20 cellular contexts compared by ENCODE assay signal in genomic region chr22:45422237-45422983, GRCh38. TPM values are rescaled to one million over a fixed set of nuclear protein-coding genes. Genes with fewer than 3 reads are reported as not detected.
DNase-seq lines count a peak whose midpoint lies in the region; ATAC-seq and TF ChIP-seq lines count a peak whose summit lies in the region.
"Had no signal": no experiment of that assay in that cellular context is flagged by ENCODE, and none has a peak within 500 bp of the region (broad histone marks: within the 10 kb centered on the region; RNA-seq: fewer than 3 reads in every experiment).

No MANE protein-coding gene starts in this region.

- H3K27ac ChIP-seq in lung (ENCODE audit: low read depth in 1 of 2, low read length in 1 of 2), result no peak overlapping the region
- no peak overlapping the region for H3K27ac ChIP-seq in mesenchymal stem cell (ENCODE audit: low read length, poor library complexity, severe bottlenecking)
- H3K27ac ChIP-seq in A673 (ENCODE audit: low read depth, low read length, poor library complexity, severe bottlenecking), result no peak overlapping the region

- H2BK120ac ChIP-seq in mesenchymal stem cell (ENCODE audit: low read depth, low read length), result no peak overlapping the region

- H3K27me3 ChIP-seq in lung (ENCODE audit: control insufficient read depth, insufficient read depth) (no peaks in the 10 kb centered on the region), mesenchymal stem cell (ENCODE audit: control insufficient read depth in 1 of 2, insufficient read depth in 1 of 2, low read length in 2 of 2) (no peaks in the 10 kb centered on the region), A673 (replicated peaks; ENCODE audit: insufficient read depth, low read depth, low read length, poor library complexity) (no peaks in the 10 kb centered on the region)

- H4K8ac ChIP-seq in mesenchymal stem cell (ENCODE audit: low read length), result no peak overlapping the region

- H3K9me3 ChIP-seq in lung (ENCODE audit: control insufficient read depth in 2 of 2, insufficient read depth in 1 of 2, low read length in 1 of 2) (peaks cover 0 to 6% of the 10 kb centered on the region in 2 donors), mesenchymal stem cell (ENCODE audit: control insufficient read depth, low read length) (peaks cover 6% of the 10 kb centered on the region), A673 (ENCODE audit: low read depth, low read length, poor library complexity, severe bottlenecking) (no peaks in the 10 kb centered on the region)

- intact Hi-C loops in activated CD4-positive, alpha-beta memory T cell treated with anti-CD3 and anti-CD28 coated beads for 36 hours (cut with micrococcal nuclease), result no loop called here
- intact Hi-C loops in A673 (cut with micrococcal nuclease; ENCODE audit: unreplicated experiment), result no loop called here

- H3K4me3 Mint-ChIP-seq in activated CD4-positive, alpha-beta memory T cell treated with anti-CD3 and anti-CD28 coated beads, Interleukin-2, amount 10 ng/mL, durations not matched to agents 7 days and 5 days, result no peak overlapping the region
- no peak overlapping the region for H3K4me3 Mint-ChIP-seq in activated CD4-positive, alpha-beta memory T cell treated with anti-CD3 and anti-CD28 coated beads for 36 hours
- no peak overlapping the region for H3K4me3 Mint-ChIP-seq in WTC11
- H3K4me3 Mint-ChIP-seq: CD8-positive, alpha-beta memory T cell; GM23338 had no signal

- H3K27me3 Mint-ChIP-seq in activated CD4-positive, alpha-beta memory T cell treated with anti-CD3 and anti-CD28 coated beads, Interleukin-2, amount 10 ng/mL, durations not matched to agents 7 days and 5 days, result no peaks in the 10 kb centered on the region
- H3K27me3 Mint-ChIP-seq in activated CD4-positive, alpha-beta memory T cell treated with anti-CD3 and anti-CD28 coated beads for 36 hours, result no peaks in the 10 kb centered on the region
- no peaks in the 10 kb centered on the region; the same call in 1 of the 2 replicates for H3K27me3 Mint-ChIP-seq in WTC11 (ENCODE audit: low read depth)
- H3K27me3 Mint-ChIP-seq: CD8-positive, alpha-beta memory T cell had no signal

- no peak overlapping the region for H2BK5ac ChIP-seq in mesenchymal stem cell (ENCODE audit: low read depth, low read length, poor library complexity, severe bottlenecking)

- H3K14ac ChIP-seq in mesenchymal stem cell (ENCODE audit: low read length in 2 of 2), result no peak overlapping the region

- H4K91ac ChIP-seq in mesenchymal stem cell (ENCODE audit: low read length), result no peak overlapping the region

- no peak overlapping the region for H3K9ac ChIP-seq in mesenchymal stem cell (ENCODE audit: low read length)

- H3K4ac ChIP-seq in mesenchymal stem cell (ENCODE audit: low read depth in 1 of 2, low read length in 2 of 2), result no peak overlapping the region

- H3K36me3 ChIP-seq in lung (ENCODE audit: control insufficient read depth in 2 of 2, insufficient read depth in 2 of 2, low read length in 2 of 2) (no peaks in the 10 kb centered on the region), mesenchymal stem cell (ENCODE audit: control insufficient read depth in 1 of 2, insufficient read depth in 2 of 2, low read depth in 1 of 2, low read length in 2 of 2) (no peaks in the 10 kb centered on the region), A673 (ENCODE audit: insufficient read depth, low read length, poor library complexity, severe bottlenecking) (peaks cover 3% of the 10 kb centered on the region)

- H3K27ac Mint-ChIP-seq in activated CD4-positive, alpha-beta memory T cell treated with anti-CD3 and anti-CD28 coated beads, Interleukin-2, amount 10 ng/mL, durations not matched to agents 7 days and 5 days, result no peak overlapping the region
- no peak overlapping the region for H3K27ac Mint-ChIP-seq in activated CD4-positive, alpha-beta memory T cell treated with anti-CD3 and anti-CD28 coated beads for 36 hours
- no peak overlapping the region for H3K27ac Mint-ChIP-seq in WTC11
- H3K27ac Mint-ChIP-seq: GM23338 had no signal

- H3K4me3 ChIP-seq in lung, result no peak overlapping the region
- no peak overlapping the region for H3K4me3 ChIP-seq in mesenchymal stem cell (ENCODE audit: insufficient read depth in 1 of 2, low read depth in 1 of 2, low read length in 2 of 2)
- no peak overlapping the region for H3K4me3 ChIP-seq in A673 (ENCODE audit: low read depth, low read length, poor library complexity, severe bottlenecking)
- H3K4me3 ChIP-seq: GM23338 had no signal

- H2BK15ac ChIP-seq in mesenchymal stem cell (ENCODE audit: low read depth, poor library complexity, severe bottlenecking), result no peak overlapping the region

- BruUV-seq in A673 (replicated peaks; lab: Mats Ljungman, UMichigan), result no TSS peak

- no peak overlapping the region for H3K4me2 ChIP-seq in mesenchymal stem cell (ENCODE audit: low read length, poor library complexity, severe bottlenecking)
- H3K4me2 ChIP-seq: GM23338 had no signal

- no peaks in the 10 kb centered on the region for H3K79me1 ChIP-seq in mesenchymal stem cell (replicated peaks; ENCODE audit: low read length, poor library complexity, severe bottlenecking)

- H2AK5ac ChIP-seq in mesenchymal stem cell (ENCODE audit: low read length, severe bottlenecking), result no peak overlapping the region

- ATAC-seq in WTC11, result no peak
- ATAC-seq in lung (ENCODE audit: insufficient read depth, low FRiP score), result no peak
- ATAC-seq: GM23338 had no signal

- CTCF ChIA-PET in activated CD4-positive, alpha-beta memory T cell treated with anti-CD3 and anti-CD28 coated beads, Interleukin-2, amount 10 ng/mL, durations not matched to agents 7 days and 5 days (lab: Charles Lee), result interaction anchor here (0.6 kb wide), 2 partner anchors 151 to 152 kb away, joined by 3 to 5 read pairs; no protein-coding TSS in a partner anchor
- CTCF ChIA-PET in activated CD4-positive, alpha-beta memory T cell treated with anti-CD3 and anti-CD28 coated beads for 36 hours (lab: Charles Lee), result interaction anchor here (1.6 kb wide), 1 partner anchor 12 kb away, joined by 5 read pairs; no protein-coding TSS in a partner anchor
- CTCF ChIA-PET in WTC11 (lab: Charles Lee), result interaction anchor here (1.2 to 2.6 kb wide), 3 partner anchors 9 to 48 kb away, joined by 3 to 7 read pairs (median 3); partner anchors contain the start of genes RIBC2 and SMC1B
- CTCF ChIA-PET in A673 (lab: Charles Lee), result no interaction called here

- TF ChIP-seq CTCF in WTC11 (IDR thresholded peaks at IDR 0.05) (no peak), lung (IDR thresholded peaks at IDR 0.05; ENCODE audit: control extremely low read depth, extremely low read depth) (no peak), A673 (conservative IDR thresholded peaks at IDR 0.05; ENCODE audit: low read depth, low read length) (no peak)

- no peak overlapping the region for H3K18ac ChIP-seq in mesenchymal stem cell (ENCODE audit: low read depth in 1 of 2, low read length in 2 of 2)

- no peaks in the 10 kb centered on the region for H3K4me1 Mint-ChIP-seq in activated CD4-positive, alpha-beta memory T cell treated with anti-CD3 and anti-CD28 coated beads, Interleukin-2, amount 10 ng/mL, durations not matched to agents 7 days and 5 days
- no peaks in the 10 kb centered on the region for H3K4me1 Mint-ChIP-seq in activated CD4-positive, alpha-beta memory T cell treated with anti-CD3 and anti-CD28 coated beads for 36 hours (ENCODE audit: low read depth)
- peaks cover 4% of the 10 kb centered on the region for H3K4me1 Mint-ChIP-seq in WTC11
- H3K4me1 Mint-ChIP-seq: CD8-positive, alpha-beta memory T cell had no signal

- peak; percentile 17 for DNase-seq in activated CD4-positive, alpha-beta memory T cell treated with anti-CD3 and anti-CD28 coated beads, Interleukin-2, amount 10 ng/mL, durations not matched to agents 7 days and 5 days
- DNase-seq in activated CD4-positive, alpha-beta memory T cell treated with anti-CD3 and anti-CD28 coated beads for 36 hours, result no peak
- DNase-seq in WTC11 (ENCODE audit: low spot score) (no peak), lung (ENCODE audit: low spot score) (peak; percentile 24), ureter (ENCODE audit: low spot score) (peak; percentile 29), mesenchymal stem cell (no peak), A673 (ENCODE audit: low spot score) (no peak), NCI-H446 (lab: John Stamatoyannopoulos, UW) (no peak)
- DNase-seq: 8988T; CD8-positive, alpha-beta memory T cell; DND-41; GDM1; KBM-7; NCI-H1092; NCI-H146; NCI-H2081; NCI-H510A; NCI-H774 had no signal

- WGBS in lung, 2 donors, result 88 to 93% methylated on average over 14 of the region's 14 CpGs
- 96% methylated on average over 14 of the region's 14 CpGs for whole genome bisulfite sequencing in mesenchymal stem cell

- H2AFZ ChIP-seq in mesenchymal stem cell (ENCODE audit: low read depth, low read length), result no peak overlapping the region
- H2AFZ ChIP-seq: GM23338 had no signal

- H3K4me1 ChIP-seq in lung (ENCODE audit: control insufficient read depth in 2 of 2, insufficient read depth in 2 of 2, low read length in 2 of 2) (no peaks in the 10 kb centered on the region), mesenchymal stem cell (ENCODE audit: control insufficient read depth, insufficient read depth, low read depth, low read length) (no peaks in the 10 kb centered on the region), A673 (ENCODE audit: insufficient read depth, low read length, poor library complexity, severe bottlenecking) (no peaks in the 10 kb centered on the region)

- H3K36me3 Mint-ChIP-seq in activated CD4-positive, alpha-beta memory T cell treated with anti-CD3 and anti-CD28 coated beads, Interleukin-2, amount 10 ng/mL, durations not matched to agents 7 days and 5 days (ENCODE audit: low read depth), result peaks cover 28% of the 10 kb centered on the region
- peaks cover 16% of the 10 kb centered on the region for H3K36me3 Mint-ChIP-seq in activated CD4-positive, alpha-beta memory T cell treated with anti-CD3 and anti-CD28 coated beads for 36 hours
- peaks cover 6% of the 10 kb centered on the region for H3K36me3 Mint-ChIP-seq in WTC11

- no peaks in the 10 kb centered on the region for H3K9me3 Mint-ChIP-seq in activated CD4-positive, alpha-beta memory T cell treated with anti-CD3 and anti-CD28 coated beads, Interleukin-2, amount 10 ng/mL, durations not matched to agents 7 days and 5 days
- no peaks in the 10 kb centered on the region for H3K9me3 Mint-ChIP-seq in activated CD4-positive, alpha-beta memory T cell treated with anti-CD3 and anti-CD28 coated beads for 36 hours
- peaks cover 22% of the 10 kb centered on the region for H3K9me3 Mint-ChIP-seq in WTC11

- H3K23ac ChIP-seq in mesenchymal stem cell (ENCODE audit: low read length in 2 of 2), result no peak overlapping the region

- H2BK12ac ChIP-seq in mesenchymal stem cell (ENCODE audit: low read length in 2 of 2), result no peak overlapping the region

- POLR2A ChIA-PET in activated CD4-positive, alpha-beta memory T cell treated with anti-CD3 and anti-CD28 coated beads, Interleukin-2, amount 10 ng/mL, durations not matched to agents 7 days and 5 days (lab: Charles Lee), result interaction anchor here (1.2 kb wide), 1 partner anchor 8 kb away, joined by 3 read pairs; the partner anchor contains the start of gene RIBC2
- POLR2A ChIA-PET in activated CD4-positive, alpha-beta memory T cell treated with anti-CD3 and anti-CD28 coated beads for 36 hours (lab: Charles Lee), result no interaction called here
- POLR2A ChIA-PET in WTC11 (lab: Charles Lee), result interaction anchor here (0.6 to 1.4 kb wide), 2 partner anchors 10 to 233 kb away, joined by 3 to 4 read pairs; no protein-coding TSS in a partner anchor
- POLR2A ChIA-PET in A673 (lab: Charles Lee; ENCODE audit: low non-redundant PET), result interaction anchor here (0.6 kb wide), 1 partner anchor 397 kb away, joined by 5 read pairs; no protein-coding TSS in a partner anchor

RNA-seq across cellular contexts. Expression of gene RIBC2, which starts 8.9 kb away (rescaled TPM):
- total RNA-seq in activated CD4-positive, alpha-beta memory T cell treated with anti-CD3 and anti-CD28 coated beads, Interleukin-2, amount 10 ng/mL, durations not matched to agents 7 days and 5 days, result 1 to 10 TPM; 7.3 to 7.8 TPM
- 1 to 10 TPM; 7.7 to 9.4 TPM for total RNA-seq in activated CD4-positive, alpha-beta memory T cell treated with anti-CD3 and anti-CD28 coated beads for 36 hours
- total RNA-seq in WTC11 (2021) (1.7 to 2.4 TPM (median 2.4 TPM) in 3 replicates), lung (1 to 10 TPM; 7.0 to 8.1 TPM), ureter (2.1 TPM), A673 (2021) (13.2 and 14.9 TPM in 2 replicates)
- 1 to 10 TPM; 2.8 to 4.4 TPM for polyA plus RNA-seq in lung
- polyA plus RNA-seq in mesenchymal stem cell (2013, experiment 1 of 2), result 0.41 TPM
- polyA plus RNA-seq in mesenchymal stem cell (2013, experiment 2 of 2), result 0.41 TPM

RNA-seq across cellular contexts. Expression of gene SMC1B, which starts 9.0 kb away (rescaled TPM):
- under 1 TPM; 0.50 to 0.81 TPM for total RNA-seq in activated CD4-positive, alpha-beta memory T cell treated with anti-CD3 and anti-CD28 coated beads, Interleukin-2, amount 10 ng/mL, durations not matched to agents 7 days and 5 days
- total RNA-seq in activated CD4-positive, alpha-beta memory T cell treated with anti-CD3 and anti-CD28 coated beads for 36 hours, result 1 to 10 TPM; 1.1 TPM
- total RNA-seq in WTC11 (2021) (0.07 to 0.18 TPM (median 0.11 TPM) in 3 replicates), lung (not detected), ureter (0.21 TPM), A673 (2021) (not detected in 2 replicates)
- under 1 TPM; 0.01 to 0.04 TPM for polyA plus RNA-seq in lung
- not detected for polyA plus RNA-seq in mesenchymal stem cell (2013, experiment 1 of 2)
- polyA plus RNA-seq in mesenchymal stem cell (2013, experiment 2 of 2), result not detected
- total RNA-seq: GM23338 had no signal
- polyA plus RNA-seq: BJ; CD8-positive, alpha-beta memory T cell had no signal

Comparison
In these comparisons a context has a peak if more than half of its experiments do, and no peak if none do; other contexts are left out.
1. DNase-seq: peak in activated CD4-positive, alpha-beta memory T cell treated with anti-CD3 and anti-CD28 coated beads, Interleukin-2, amount 10 ng/mL, durations not matched to agents 7 days and 5 days (single experiment), lung (single experiment) and ureter (single experiment); none in activated CD4-positive, alpha-beta memory T cell treated with anti-CD3 and anti-CD28 coated beads for 36 hours (single experiment), WTC11 (single experiment), mesenchymal stem cell (single experiment), A673 (single experiment) and NCI-H446 (0 of 2).